ENCODE assay signal across 1 cellular context in genomic region chr10:46106410-46107255, GRCh38.
TF ChIP-seq lines count a peak whose summit lies in the region.

No MANE protein-coding gene starts in this region.

TF ChIP-seq in HepG2, 621 proteins besides CTCF, POLR2A, EP300 and RAD21 (continued from another document and continues in another):
- no peak for TF ChIP-seq ZBTB4 (CRISPR knock-in tag; IDR thresholded peaks at IDR 0.05; ENCODE audit: borderline replicate concordance)
- no peak for TF ChIP-seq ZXDC (CRISPR knock-in tag; IDR thresholded peaks at IDR 0.05)
- no peak for TF ChIP-seq STAT6 (CRISPR knock-in tag; IDR thresholded peaks at IDR 0.05; ENCODE audit: borderline replicate concordance)
- 0 out of 2 replicates have a peak, but pooled peaks have one; percentile 62 for TF ChIP-seq BRF2 (CRISPR knock-in tag; IDR thresholded peaks at IDR 0.05)
- no peak for TF ChIP-seq PITX1 (CRISPR knock-in tag; IDR thresholded peaks at IDR 0.05)
- 0 out of 2 replicates have a peak, but pooled peaks have one; percentile 45 for TF ChIP-seq MXD1 (CRISPR knock-in tag; IDR thresholded peaks at IDR 0.05)
- TF ChIP-seq HMG20A (CRISPR knock-in tag; IDR thresholded peaks at IDR 0.05; ENCODE audit: borderline replicate concordance): no peak
- no peak for TF ChIP-seq KLF12 (CRISPR knock-in tag; IDR thresholded peaks at IDR 0.05; ENCODE audit: borderline replicate concordance)
- 0 out of 2 replicates have a peak, but pooled peaks have one; percentile 36 for TF ChIP-seq ZNF224 (CRISPR knock-in tag; IDR thresholded peaks at IDR 0.05)
- TF ChIP-seq ZBTB33 (CRISPR knock-in tag; IDR thresholded peaks at IDR 0.05): no peak
- TF ChIP-seq KLF13 (CRISPR knock-in tag; IDR thresholded peaks at IDR 0.05): no peak
- no peak for TF ChIP-seq ELF4 (CRISPR knock-in tag; IDR thresholded peaks at IDR 0.05; ENCODE audit: borderline replicate concordance)
- TF ChIP-seq NCOA2 (CRISPR knock-in tag; IDR thresholded peaks at IDR 0.05): 0 out of 2 replicates have a peak, but pooled peaks have one; percentile 10
- TF ChIP-seq ZNF282 (IDR thresholded peaks at IDR 0.05; ENCODE audit: partially characterized antibody): no peak
- no peak for TF ChIP-seq ZNF160 (CRISPR knock-in tag; IDR thresholded peaks at IDR 0.05)
- no peak for TF ChIP-seq GZF1 (CRISPR knock-in tag; IDR thresholded peaks at IDR 0.05)
- TF ChIP-seq ZNF251 (CRISPR knock-in tag; IDR thresholded peaks at IDR 0.05): no peak
- no peak for TF ChIP-seq ZFP82 (CRISPR knock-in tag; IDR thresholded peaks at IDR 0.05; ENCODE audit: borderline replicate concordance)
- TF ChIP-seq CENPT (CRISPR knock-in tag; IDR thresholded peaks at IDR 0.05; ENCODE audit: low read depth): no peak
- TF ChIP-seq ONECUT2 (CRISPR knock-in tag; IDR thresholded peaks at IDR 0.05): no peak
- no peak for TF ChIP-seq PBX3 (CRISPR knock-in tag; IDR thresholded peaks at IDR 0.05; ENCODE audit: borderline replicate concordance)
- TF ChIP-seq MIXL1 (CRISPR knock-in tag; IDR thresholded peaks at IDR 0.05): no peak
- peak; percentile 66 for TF ChIP-seq ISL2 (CRISPR knock-in tag; IDR thresholded peaks at IDR 0.05)
- TF ChIP-seq ZFX (CRISPR knock-in tag; IDR thresholded peaks at IDR 0.05; ENCODE audit: low read depth): peak; percentile 51; the same call in 1 of the 2 replicates
- peak; percentile 58 for TF ChIP-seq TBX2 (CRISPR knock-in tag; IDR thresholded peaks at IDR 0.05; ENCODE audit: borderline replicate concordance)
- TF ChIP-seq RXRA (CRISPR knock-in tag; IDR thresholded peaks at IDR 0.05): peak; percentile 78
- no peak for TF ChIP-seq JUNB (CRISPR knock-in tag; IDR thresholded peaks at IDR 0.05; ENCODE audit: borderline replicate concordance)
- 0 out of 2 replicates have a peak, but pooled peaks have one; percentile 31 for TF ChIP-seq ELF3 (CRISPR knock-in tag; IDR thresholded peaks at IDR 0.05)
- TF ChIP-seq PLSCR1 (CRISPR knock-in tag; IDR thresholded peaks at IDR 0.05; ENCODE audit: borderline replicate concordance): no peak
- no peak for TF ChIP-seq PCBP1 (IDR thresholded peaks at IDR 0.05; ENCODE audit: borderline replicate concordance, low read depth, low read length)
- TF ChIP-seq ZNF564 (CRISPR knock-in tag; IDR thresholded peaks at IDR 0.05): no peak
- TF ChIP-seq ZNF24 (IDR thresholded peaks at IDR 0.05): no peak
- no peak for TF ChIP-seq ZSCAN9 (CRISPR knock-in tag; IDR thresholded peaks at IDR 0.05; ENCODE audit: borderline replicate concordance)
- no peak for TF ChIP-seq ZNF816 (CRISPR knock-in tag; IDR thresholded peaks at IDR 0.05; ENCODE audit: borderline replicate concordance)
- TF ChIP-seq FOXP1 (IDR thresholded peaks at IDR 0.05): no peak
- no peak for TF ChIP-seq FOXP1 (CRISPR knock-in tag; IDR thresholded peaks at IDR 0.05)
- TF ChIP-seq HHEX (CRISPR knock-in tag; IDR thresholded peaks at IDR 0.05): no peak
- TF ChIP-seq ZNF230 (CRISPR knock-in tag; IDR thresholded peaks at IDR 0.05): 0 out of 2 replicates have a peak, but pooled peaks have one; percentile 67
- TF ChIP-seq ZSCAN25 (CRISPR knock-in tag; IDR thresholded peaks at IDR 0.05): peak; percentile 64; the same call in 1 of the 2 replicates
- TF ChIP-seq ZNF766 (CRISPR knock-in tag; IDR thresholded peaks at IDR 0.05; ENCODE audit: borderline replicate concordance): no peak
- TF ChIP-seq ZNF124 (CRISPR knock-in tag; IDR thresholded peaks at IDR 0.05): no peak
- TF ChIP-seq ZNF770 (CRISPR knock-in tag; IDR thresholded peaks at IDR 0.05): no peak
- TF ChIP-seq TBX3 (IDR thresholded peaks at IDR 0.05; ENCODE audit: borderline replicate concordance): no peak
- no peak for TF ChIP-seq ZBTB43 (CRISPR knock-in tag; conservative IDR thresholded peaks at IDR 0.05)
- TF ChIP-seq ZNF333 (CRISPR knock-in tag; IDR thresholded peaks at IDR 0.05; ENCODE audit: borderline replicate concordance): no peak
- no peak for TF ChIP-seq PBX2 (CRISPR knock-in tag; IDR thresholded peaks at IDR 0.05)
- TF ChIP-seq PRPF4 (IDR thresholded peaks at IDR 0.05; ENCODE audit: low read depth, low read length, poor library complexity, severe bottlenecking): no peak
- no peak for TF ChIP-seq ZNF382 (CRISPR knock-in tag; IDR thresholded peaks at IDR 0.05; ENCODE audit: borderline replicate concordance)
